8 cellular contexts compared by ENCODE assay signal in the genomic region with DNA sequence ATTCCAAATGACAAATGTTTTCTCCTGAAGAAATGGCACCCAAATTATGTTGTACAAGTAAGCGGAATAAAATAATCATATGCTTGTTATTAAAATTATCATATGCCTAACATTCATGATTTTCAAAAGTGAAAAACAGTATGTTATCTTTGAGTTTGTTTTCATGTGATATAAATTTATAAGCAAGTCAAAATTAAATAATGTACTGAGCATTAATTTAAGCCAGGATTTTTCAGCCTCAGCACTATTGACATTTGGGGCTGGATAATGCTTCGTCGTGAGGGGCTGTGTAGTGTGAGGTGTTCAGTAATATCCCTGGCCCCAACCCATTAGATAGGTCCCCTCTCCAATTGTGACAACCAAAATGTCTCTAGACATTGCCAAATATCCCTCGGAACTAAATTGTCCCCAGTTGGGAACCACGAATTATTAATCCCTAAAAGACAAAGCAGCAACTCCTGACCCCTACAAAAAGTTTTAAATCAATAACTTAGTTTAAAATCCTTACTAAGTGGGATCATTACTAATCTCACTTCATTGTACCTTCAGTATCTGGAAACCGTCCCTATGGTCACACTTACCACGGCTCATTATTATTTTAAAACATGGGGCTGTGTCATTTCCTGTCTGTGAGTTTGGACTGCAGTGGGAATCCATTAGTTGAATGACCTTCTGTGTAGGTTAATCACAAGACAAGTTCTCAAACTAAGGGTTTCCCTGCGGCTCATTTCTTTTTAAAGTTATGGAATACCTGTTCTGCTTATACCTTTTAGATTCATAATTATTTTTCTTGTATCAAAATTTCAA. TPM values are rescaled to one million over a fixed set of nuclear protein-coding genes. Genes with fewer than 3 reads are reported as not detected.
DNase-seq lines count a peak whose midpoint lies in the region; ATAC-seq and TF ChIP-seq lines count a peak whose summit lies in the region.

No MANE protein-coding gene starts in this region.

- H3K9me3 Mint-ChIP-seq in activated CD8-positive, alpha-beta T cell treated with anti-CD3 and anti-CD28 coated beads for 36 hours: no peaks in the 10 kb centered on the region

- H3K36me3 ChIP-seq in MM.1S (replicated peaks; ENCODE audit: insufficient read depth, low read length): peaks cover 3% of the 10 kb centered on the region; the same call in 1 of the 2 replicates
- H3K36me3 ChIP-seq in hepatocyte (replicated peaks; ENCODE audit: insufficient read depth, low read depth): no peaks in the 10 kb centered on the region
- H3K36me3 ChIP-seq in stomach: peaks cover 0 to under 1% (median 0%) of the 10 kb centered on the region in 4 donors

- no peaks in the 10 kb centered on the region for H3K27me3 Mint-ChIP-seq in activated CD8-positive, alpha-beta T cell treated with anti-CD3 and anti-CD28 coated beads for 36 hours

- H3K27ac Mint-ChIP-seq in activated CD8-positive, alpha-beta T cell treated with anti-CD3 and anti-CD28 coated beads for 36 hours: peak overlapping the region; percentile 87

- H3K4me2 ChIP-seq in MM.1S (ENCODE audit: low read depth, low read length): peak overlapping the region; percentile 91
- H3K4me2 ChIP-seq in hepatocyte: peak overlapping the region; percentile 82

- peak overlapping the region; percentile 94 for H3K9ac ChIP-seq in MM.1S (ENCODE audit: low read length)

- H3K27ac ChIP-seq in MM.1S (ENCODE audit: low read length) (peak overlapping the region; percentile 97), hepatocyte (peak overlapping the region; percentile 87), stomach (peak overlapping the region in 4 of 5 donors; percentile 86 to 93 (median 90))

- 60% methylated on average over 8 of the region's 8 CpGs for WGBS in hepatocyte (ENCODE audit: low lambda C conversion rate, missing lambda C conversion rate)
- 39 to 50% (median 45%) methylated on average over 8 of the region's 8 CpGs for WGBS in stomach, 5 donors

- peak overlapping the region; percentile 75 for H2AFZ ChIP-seq in MM.1S (ENCODE audit: low read length)
- peak overlapping the region; percentile 88 for H2AFZ ChIP-seq in hepatocyte

- DNase-seq in DMS79 treated with DMSO at 0.1 percent for 48 hours (lab: John Stamatoyannopoulos, UW) (peak; percentile 32), MM.1S (peak; percentile 57), hepatocyte (ENCODE audit: low spot score) (no peak), stomach (no peak), germinal center (ENCODE audit: low spot score) (no peak)
- no peak for DNase-seq in activated CD8-positive, alpha-beta T cell treated with anti-CD3 and anti-CD28 coated beads for 36 hours

- POLR2A ChIA-PET in activated CD8-positive, alpha-beta T cell treated with anti-CD3 and anti-CD28 coated beads for 36 hours (lab: Charles Lee): interaction anchor here (1.3 to 3.6 kb wide), 4 partner anchors 15 to 117 kb away, joined by 3 to 22 read pairs (median 8); a partner anchor contains a TSS

- H3K79me2 ChIP-seq in MM.1S (ENCODE audit: low read length) (peaks cover 80% of the 10 kb centered on the region), hepatocyte (peaks cover 55% of the 10 kb centered on the region)

- CTCF ChIA-PET in activated CD8-positive, alpha-beta T cell treated with anti-CD3 and anti-CD28 coated beads for 36 hours (lab: Charles Lee): interaction anchor here (1.1 to 3.2 kb wide), 6 partner anchors 11 to 117 kb away, joined by 3 to 25 read pairs (median 4); a partner anchor contains a TSS

- H3K9me3 ChIP-seq in MM.1S (replicated peaks; ENCODE audit: insufficient read depth, low read length) (no peaks in the 10 kb centered on the region), hepatocyte (ENCODE audit: low read depth) (no peaks in the 10 kb centered on the region), stomach (no peaks in the 10 kb centered on the region)

- H3K9me2 ChIP-seq in MM.1S (replicated peaks; ENCODE audit: insufficient read depth, low read length): no peaks in the 10 kb centered on the region
- no peaks in the 10 kb centered on the region for H3K9me2 ChIP-seq in hepatocyte (replicated peaks; ENCODE audit: insufficient read depth)

- TF ChIP-seq CTCF in MM.1S (IDR thresholded peaks at IDR 0.05; ENCODE audit: low read length) (no peak), hepatocyte (IDR thresholded peaks at IDR 0.05; ENCODE audit: poor library complexity) (no peak), stomach (IDR thresholded peaks at IDR 0.05) (no peak)
- no peak for TF ChIP-seq CTCF in activated CD8-positive, alpha-beta T cell treated with anti-CD3 and anti-CD28 coated beads for 36 hours (IDR thresholded peaks at IDR 0.05)

- TF ChIP-seq POLR2A in stomach (IDR thresholded peaks at IDR 0.05): no peak

- peaks cover 25% of the 10 kb centered on the region for H3F3A ChIP-seq in MM.1S (ENCODE audit: insufficient read depth, low read length)

- H3K4me1 ChIP-seq in MM.1S (ENCODE audit: low read length): peaks cover 23% of the 10 kb centered on the region
- H3K4me1 ChIP-seq in hepatocyte (ENCODE audit: insufficient read depth): peaks cover 10% of the 10 kb centered on the region
- peaks cover 8 to 41% (median 20%) of the 10 kb centered on the region in 4 donors for H3K4me1 ChIP-seq in stomach

- H3K4me3 ChIP-seq in MM.1S (ENCODE audit: low read length) (peak overlapping the region; percentile 88), hepatocyte (peak overlapping the region; percentile 79), stomach (peak overlapping the region; percentile 67 to 93 (median 84))

- no peaks in the 10 kb centered on the region for H3K27me3 ChIP-seq in MM.1S (replicated peaks; ENCODE audit: insufficient read depth, low read length)
- no peaks in the 10 kb centered on the region for H3K27me3 ChIP-seq in hepatocyte
- H3K27me3 ChIP-seq in stomach: no peaks in the 10 kb centered on the region

- H4K20me1 ChIP-seq in MM.1S (ENCODE audit: insufficient read depth, low read length) (no peaks in the 10 kb centered on the region), hepatocyte (ENCODE audit: insufficient read depth, poor library complexity, severe bottlenecking) (no peaks in the 10 kb centered on the region)

- TF ChIP-seq EP300 in stomach (IDR thresholded peaks at IDR 0.05): no peak

- peak; percentile 28 for ATAC-seq in GM21447 (IDR thresholded peaks at IDR 0.05; ENCODE audit: unreplicated experiment)
- ATAC-seq in activated CD8-positive, alpha-beta T cell treated with anti-CD3 and anti-CD28 coated beads for 36 hours: no peak
- ATAC-seq in GM18519 (IDR thresholded peaks at IDR 0.05; ENCODE audit: low FRiP score, unreplicated experiment): no peak

- peak overlapping the region; percentile 86 for H3K4me3 Mint-ChIP-seq in activated CD8-positive, alpha-beta T cell treated with anti-CD3 and anti-CD28 coated beads for 36 hours

- intact Hi-C loops in activated CD8-positive, alpha-beta T cell treated with anti-CD3 and anti-CD28 coated beads for 36 hours (cut with micrococcal nuclease): loop anchor here (5.0 kb wide), 1 partner anchor 44 kb away; a partner anchor contains a TSS
- intact Hi-C loops in stomach (cut with DNase I; ENCODE audit: low total_unique reads): no loop called here

- H3K4me1 Mint-ChIP-seq in activated CD8-positive, alpha-beta T cell treated with anti-CD3 and anti-CD28 coated beads for 36 hours (ENCODE audit: low read depth): peaks cover 33% of the 10 kb centered on the region

- peaks cover 16% of the 10 kb centered on the region for H3K36me3 Mint-ChIP-seq in activated CD8-positive, alpha-beta T cell treated with anti-CD3 and anti-CD28 coated beads for 36 hours (ENCODE audit: low read depth)

RNA-seq across cellular contexts. Expression of a gene that starts 1.3 kb away (rescaled TPM):
- total RNA-seq in activated CD8-positive, alpha-beta T cell treated with anti-CD3 and anti-CD28 coated beads for 36 hours: 10 to 100 TPM; 72.0 to 78.4 TPM
- total RNA-seq in hepatocyte: 90.8 and 102 TPM in 2 replicates
- 49.9 and 55.3 TPM in 2 replicates for polyA plus RNA-seq in hepatocyte
- total RNA-seq in stomach: 100 to 1,000 TPM in 1 of 5 donors, 10 to 100 TPM in 3, 1 to 10 TPM in 1; 8.7 to 127 (median 39.8) TPM
- polyA plus RNA-seq in stomach: 10 to 100 TPM; 12.5 to 21.2 (median 13.8) TPM

RNA-seq across cellular contexts. Expression of a gene that starts 44.8 kb away (rescaled TPM):
- total RNA-seq in activated CD8-positive, alpha-beta T cell treated with anti-CD3 and anti-CD28 coated beads for 36 hours: 10 to 100 TPM; 43.6 to 44.6 TPM
- total RNA-seq in hepatocyte (131 and 140 TPM in 2 replicates), stomach (10 to 100 TPM in 4 of 5 donors, 1 to 10 TPM in 1; 3.8 to 93.6 (median 42.5) TPM)
- polyA plus RNA-seq in hepatocyte (123 and 128 TPM in 2 replicates), stomach (10 to 100 TPM; 43.3 to 68.6 (median 58.3) TPM)

Comparison
In these comparisons a context has a peak if more than half of its experiments do, and no peak if none do; other contexts are left out.
1. DNase-seq: peak in DMS79 treated with DMSO at 0.1 percent for 48 hours (single experiment) and MM.1S (single experiment); none in activated CD8-positive, alpha-beta T cell treated with anti-CD3 and anti-CD28 coated beads for 36 hours (single experiment), hepatocyte (single experiment), stomach (single experiment) and germinal center (single experiment).
2. Peak in every context shown above with its lines, with median percentiles within 50 percentile points of each other: H3K27ac ChIP-seq and H3K4me3 ChIP-seq.